Comparison of ENCODE assay signal across 29 cellular contexts in genomic region chr3:69216981-69217380, GRCh38.
"Had no signal": no experiment of that assay in that cellular context is flagged by ENCODE, and none has a peak within 500 bp of the region (broad histone marks: within the 10 kb centered on the region; RNA-seq: fewer than 3 reads in every experiment).

No MANE protein-coding gene starts in this region.

- H3K9me3 ChIP-seq: adrenal gland, body of pancreas, colonic mucosa, esophagus squamous epithelium, gastroesophageal sphincter had no signal

- ATAC-seq: activated CD4-positive, alpha-beta T cell treated with anti-CD3 and anti-CD28 coated beads for 36 hours; activated CD8-positive, alpha-beta memory T cell treated with anti-CD3 and anti-CD28 coated beads, Interleukin-2, amount 10 ng/mL, durations not matched to agents 7 days and 5 days; activated CD8-positive, alpha-beta T cell treated with anti-CD3 and anti-CD28 coated beads, Interleukin-2, amount 10 ng/mL, durations not matched to agents 7 days and 5 days; activated naive CD8-positive, alpha-beta T cell treated with anti-CD3 and anti-CD28 coated beads, Interleukin-2, amount 50 U/mL, for 24 hours; body of pancreas; effector memory CD8-positive, alpha-beta T cell; gastroesophageal sphincter had no signal

- H3K27ac ChIP-seq: adrenal gland, cardiac muscle cell, colonic mucosa, epithelial cell of prostate, esophagus squamous epithelium, gastroesophageal sphincter had no signal

- H3K4me3 ChIP-seq: adrenal gland, body of pancreas, cardiac muscle cell, colonic mucosa, dorsolateral prefrontal cortex, esophagus squamous epithelium, gastroesophageal sphincter had no signal

- DNase-seq: activated CD4-positive, alpha-beta memory T cell treated with anti-CD3 and anti-CD28 coated beads for 36 hours; activated CD4-positive, alpha-beta T cell treated with anti-CD3 and anti-CD28 coated beads for 36 hours; activated CD4-positive, alpha-beta T cell treated with anti-CD3 and anti-CD28 coated beads, Interleukin-2, amount 10 ng/mL, durations not matched to agents 24 days and 14 days; activated CD4-positive, CD25-positive, alpha-beta regulatory T cell; activated CD4-positive, CD25-positive, alpha-beta regulatory T cell treated with anti-CD3 and anti-CD28 coated beads, Interleukin-2, amount 50 U/mL, for 72 hours; activated CD8-positive, alpha-beta memory T cell treated with anti-CD3 and anti-CD28 coated beads, Interleukin-2, amount 10 ng/mL, durations not matched to agents 7 days and 5 days; activated CD8-positive, alpha-beta memory T cell treated with anti-CD3 and anti-CD28 coated beads, Interleukin-2, amount 50 U/mL, for 4 hours; activated CD8-positive, alpha-beta T cell treated with anti-CD3 and anti-CD28 coated beads, Interleukin-2, amount 10 ng/mL, durations not matched to agents 7 days and 5 days; activated effector memory CD4-positive, alpha-beta T cell treated with anti-CD3 and anti-CD28 coated beads, Interleukin-2, amount 50 U/mL, for 16 hours; activated naive CD4-positive, alpha-beta T cell treated with anti-CD3 and anti-CD28 coated beads for 36 hours; activated naive CD8-positive, alpha-beta T cell treated with anti-CD3 and anti-CD28 coated beads for 36 hours; activated naive CD8-positive, alpha-beta T cell treated with anti-CD3 and anti-CD28 coated beads, Interleukin-2, amount 50 U/mL, for 24 hours; activated T-cell treated with anti-CD3 and anti-CD28 coated beads, Interleukin-2, amount 50 U/mL, for 1 hour; activated T-cell treated with anti-CD3 and anti-CD28 coated beads, Interleukin-2, amount 50 U/mL, for 48 hours; adrenal gland; amygdala; aorta; body of pancreas; central memory CD4-positive, alpha-beta T cell; cerebellar nuclear complex; colonic mucosa; dorsolateral prefrontal cortex; effector memory CD8-positive, alpha-beta T cell; esophagus squamous epithelium; foreskin melanocyte; T-helper 2 cell had no signal

- H3K4me1 ChIP-seq: colonic mucosa, gastroesophageal sphincter had no signal

- H3K27me3 ChIP-seq: adrenal gland, body of pancreas, cardiac muscle cell, colonic mucosa, dorsolateral prefrontal cortex, esophagus squamous epithelium, gastroesophageal sphincter had no signal

- H3K36me3 ChIP-seq: adrenal gland, colonic mucosa, gastroesophageal sphincter had no signal
